9 cellular contexts compared by ENCODE assay signal in the genomic region with DNA sequence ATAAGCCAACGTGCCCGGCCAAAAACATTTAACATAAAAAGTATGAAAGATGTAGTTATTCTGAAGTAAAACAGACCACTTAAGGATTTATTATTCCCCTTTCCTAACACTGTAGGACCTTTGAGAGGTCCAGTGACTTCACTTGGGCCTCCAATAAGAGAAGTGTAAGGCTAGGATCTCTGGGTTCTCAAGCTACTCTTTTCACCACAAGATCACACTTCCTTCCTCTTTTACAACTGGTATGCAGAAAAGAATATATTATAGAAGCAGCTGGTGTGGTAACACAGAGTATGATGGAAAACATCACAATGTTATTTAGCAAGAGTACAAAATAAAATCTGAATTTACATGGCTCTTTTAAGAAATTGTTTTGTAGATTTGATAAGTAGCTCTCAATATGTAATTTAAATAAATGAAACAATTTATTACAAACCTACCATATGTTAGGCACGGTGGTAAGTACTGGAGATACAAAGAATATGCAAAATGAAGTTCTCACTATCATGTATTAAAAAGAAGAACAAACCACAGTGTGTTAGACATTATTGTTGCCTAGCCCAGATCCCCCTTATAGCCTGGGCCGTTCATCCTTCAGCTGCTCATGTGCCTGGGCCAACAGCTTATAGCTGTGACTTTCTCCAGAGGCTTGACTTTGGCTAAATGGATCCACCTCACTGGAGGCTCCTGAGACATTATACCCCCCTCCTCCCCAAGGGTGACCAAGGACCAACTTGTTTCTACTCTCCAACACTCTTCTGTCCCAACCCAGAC. TPM values are rescaled to one million over a fixed set of nuclear protein-coding genes. Genes with fewer than 3 reads are reported as not detected.
DNase-seq lines count a peak whose midpoint lies in the region; ATAC-seq and TF ChIP-seq lines count a peak whose summit lies in the region.
"Had no signal": no experiment of that assay in that cellular context is flagged by ENCODE, and none has a peak within 500 bp of the region (broad histone marks: within the 10 kb centered on the region; RNA-seq: fewer than 3 reads in every experiment).

No MANE protein-coding gene starts in this region.

- H3K9me3 ChIP-seq in OCI-LY7 (ENCODE audit: low read length) (0 out of 2 replicates have a peak, but pooled peaks cover 3% of the 10 kb centered on the region), neutrophil (no peaks in the 10 kb centered on the region)

- CTCF ChIA-PET in OCI-LY7 (lab: Charles Lee; ENCODE audit: unreplicated experiment): interaction anchor here (0.6 to 4.5 kb wide), 2 partner anchors 15 to 27 kb away, joined by 3 to 24 read pairs; no protein-coding TSS in a partner anchor

- H3K4me3 ChIP-seq in OCI-LY7 (ENCODE audit: low read depth, low read length, poor library complexity, severe bottlenecking) (peak overlapping the region; percentile 15), neutrophil (ENCODE audit: low read depth in 1 of 2, low read length in 1 of 2) (peak overlapping the region in 1 of 2 experiments; percentile 41)

- peak; percentile 87 for DNase-seq in OCI-LY7 (ENCODE audit: low spot score)
- DNase-seq in activated CD4-positive, alpha-beta T cell treated with anti-CD3 and anti-CD28 coated beads for 4 hours: no peak
- DNase-seq in activated effector memory CD4-positive, alpha-beta T cell treated with Interleukin-2 at 50 U/mL for 16 hours: no peak
- no peak for DNase-seq in NCI-H2171 treated with DMSO at 0.1 percent for 48 hours (lab: John Stamatoyannopoulos, UW)
- no peak for DNase-seq in DMS153 (lab: John Stamatoyannopoulos, UW)
- DNase-seq: activated CD4-positive, alpha-beta T cell treated with anti-CD3 and anti-CD28 coated beads, Interleukin-2, amount 50 U/mL, for 1 hour had no signal

- intact Hi-C loops in OCI-LY7 (cut with micrococcal nuclease; ENCODE audit: unreplicated experiment): loop anchor here (1.0 kb wide), 1 partner anchor 27 kb away; no protein-coding TSS in a partner anchor

- H3K4me1 ChIP-seq in OCI-LY7 (ENCODE audit: insufficient read depth, low read length, poor library complexity, severe bottlenecking) (peaks cover 50% of the 10 kb centered on the region), neutrophil (ENCODE audit: control insufficient read depth in 1 of 2, insufficient read depth in 1 of 2, low read depth in 1 of 2, low read length in 1 of 2) (peaks cover 34 to 41% of the 10 kb centered on the region in 2 experiments)

- H3K9me2 ChIP-seq in OCI-LY7 (ENCODE audit: insufficient read depth, low read length): no peaks in the 10 kb centered on the region

- no peaks in the 10 kb centered on the region for H3K36me3 ChIP-seq in OCI-LY7 (ENCODE audit: insufficient read depth, low read length)
- no peaks in the 10 kb centered on the region for H3K36me3 ChIP-seq in neutrophil

- no peaks in the 10 kb centered on the region for H4K20me1 ChIP-seq in OCI-LY7 (ENCODE audit: insufficient read depth, low read length)

- BruUV-seq in OCI-LY7 (replicated peaks; lab: Mats Ljungman, UMichigan): no TSS peak

- peak overlapping the region; percentile 59 for H3K4me2 ChIP-seq in OCI-LY7 (ENCODE audit: low read length)

- POLR2A ChIA-PET in OCI-LY7 (lab: Charles Lee): interaction anchor here (0.6 to 6.3 kb wide), 20 partner anchors 8 to 91 kb away, joined by 3 to 117 read pairs (median 4); a partner anchor contains a TSS

- TF ChIP-seq CTCF in OCI-LY7 (conservative IDR thresholded peaks at IDR 0.05; ENCODE audit: low read length) (no peak), neutrophil (IDR thresholded peaks at IDR 0.05) (peak; percentile 16)

- peak overlapping the region; percentile 56; the same call in 1 of the 2 replicates for H2AFZ ChIP-seq in OCI-LY7 (ENCODE audit: low read length)

- no peaks in the 10 kb centered on the region for H3K79me2 ChIP-seq in OCI-LY7 (ENCODE audit: insufficient read depth, low read depth, low read length)

- H3K27ac ChIP-seq in OCI-LY7 (ENCODE audit: low read depth, low read length, poor library complexity, severe bottlenecking) (peak overlapping the region; percentile 74), neutrophil (peak overlapping the region; percentile 97)

- no peaks in the 10 kb centered on the region for H3K27me3 ChIP-seq in neutrophil

- ATAC-seq in GM18907 (IDR thresholded peaks at IDR 0.05; ENCODE audit: unreplicated experiment) (peak; percentile 88), HG02938 (IDR thresholded peaks at IDR 0.05; ENCODE audit: unreplicated experiment) (peak; percentile 85)

RNA-seq across cellular contexts. Expression of a gene that starts 30.0 kb away (rescaled TPM):
- total RNA-seq in OCI-LY7 (2014; rRNA removed; shearing (Covaris generic)): 13.1 and 16.6 TPM in 2 replicates
- 87.4 and 104 TPM in 2 replicates for total RNA-seq in OCI-LY7 (2022)

RNA-seq across cellular contexts. Expression of a gene that starts 51.2 kb away (rescaled TPM):
- 105 and 116 TPM in 2 replicates for total RNA-seq in OCI-LY7 (2014; rRNA removed; shearing (Covaris generic))
- total RNA-seq in OCI-LY7 (2022): 293 and 330 TPM in 2 replicates
